Comparison of ENCODE assay signal across 11 cellular contexts in genomic region chr15:93071469-93071891, GRCh38. TPM values are rescaled to one million over a fixed set of nuclear protein-coding genes. Genes with fewer than 3 reads are reported as not detected.
DNase-seq lines count a peak whose midpoint lies in the region; ATAC-seq and TF ChIP-seq lines count a peak whose summit lies in the region.
"Had no signal": no experiment of that assay in that cellular context is flagged by ENCODE, and none has a peak within 500 bp of the region (broad histone marks: within the 10 kb centered on the region; RNA-seq: fewer than 3 reads in every experiment).

No MANE protein-coding gene starts in this region.

- CTCF ChIA-PET in BJ (lab: Yijun Ruan, JAX): interaction anchor here (1.1 kb wide), 1 partner anchor 16 kb away, joined by 3 read pairs; no protein-coding TSS in a partner anchor

- H3K4me1 ChIP-seq in ascending aorta: peaks cover 8 to 33% of the 10 kb centered on the region in 2 donors

- peaks cover 10% of the 10 kb centered on the region for H3K27me3 ChIP-seq in BJ (ENCODE audit: control insufficient read depth, insufficient read depth, low read length)
- H3K27me3 ChIP-seq in ascending aorta: no peaks in the 10 kb centered on the region

- ATAC-seq in HG03521 (IDR thresholded peaks at IDR 0.05; ENCODE audit: unreplicated experiment): no peak
- no peak for ATAC-seq in HG02642 (IDR thresholded peaks at IDR 0.05; ENCODE audit: poor library complexity, unreplicated experiment)

- H3K36me3 Mint-ChIP-seq in glutamatergic neuron (ENCODE audit: unreplicated experiment) (no peaks in the 10 kb centered on the region), progenitor cell of endocrine pancreas (ENCODE audit: insufficient read depth) (peaks cover 2% of the 10 kb centered on the region)
- H3K36me3 Mint-ChIP-seq: activated naive CD8-positive, alpha-beta T cell treated with anti-CD3 and anti-CD28 coated beads, Interleukin-2, amount 10 ng/mL, durations not matched to agents 7 days and 5 days had no signal

- POLR2A ChIA-PET in BJ (lab: Charles Lee): no interaction called here

- H3K27me3 Mint-ChIP-seq in glutamatergic neuron (ENCODE audit: unreplicated experiment) (peaks cover 7% of the 10 kb centered on the region), progenitor cell of endocrine pancreas (peaks cover 48% of the 10 kb centered on the region)

- H3K9me3 Mint-ChIP-seq in glutamatergic neuron (ENCODE audit: unreplicated experiment) (peaks cover 15% of the 10 kb centered on the region), progenitor cell of endocrine pancreas (ENCODE audit: low read depth) (no peaks in the 10 kb centered on the region)
- H3K9me3 Mint-ChIP-seq: activated naive CD8-positive, alpha-beta T cell treated with anti-CD3 and anti-CD28 coated beads, Interleukin-2, amount 10 ng/mL, durations not matched to agents 7 days and 5 days; stimulated activated naive CD8-positive, alpha-beta T cell treated with anti-CD3 and anti-CD28 coated beads, Interleukin-15, Interleukin-2, amounts not matched to agents 100 ng/mL and 50 ng/mL, for 24 hours had no signal

- H3K4me3 ChIP-seq in BJ (ENCODE audit: low read depth, low read length) (peak overlapping the region; percentile 66), ascending aorta (peak overlapping the region; percentile 81 to 91)

- no peak for TF ChIP-seq CTCF in BJ (IDR thresholded peaks at IDR 0.05; ENCODE audit: insufficient read depth, low read depth, low read length)
- TF ChIP-seq CTCF in ascending aorta (IDR thresholded peaks at IDR 0.05): no peak
- TF ChIP-seq CTCF in glutamatergic neuron (IDR thresholded peaks at IDR 0.05; ENCODE audit: partially characterized antibody, unreplicated experiment): no peak
- no peak for TF ChIP-seq CTCF in progenitor cell of endocrine pancreas (IDR thresholded peaks at IDR 0.05; ENCODE audit: unreplicated experiment)

- H3K9me3 ChIP-seq in ascending aorta: no peaks in the 10 kb centered on the region

- intact Hi-C loops in ascending aorta (cut with DNase I): loop anchor here (5.0 to 10.0 kb wide), 3 partner anchors 246 to 1217 kb away; partner anchors contain the start of gene SLCO3A1

- H3K36me3 ChIP-seq in BJ (ENCODE audit: control insufficient read depth, insufficient read depth, low read length): no peaks in the 10 kb centered on the region
- H3K36me3 ChIP-seq in ascending aorta: no peaks in the 10 kb centered on the region

- H3K27ac Mint-ChIP-seq in glutamatergic neuron (ENCODE audit: unreplicated experiment) (peak overlapping the region; percentile 69), progenitor cell of endocrine pancreas (peak overlapping the region; percentile 93)
- H3K27ac Mint-ChIP-seq: activated naive CD8-positive, alpha-beta T cell treated with anti-CD3 and anti-CD28 coated beads, Interleukin-2, amount 10 ng/mL, durations not matched to agents 7 days and 5 days; stimulated activated naive CD8-positive, alpha-beta T cell treated with anti-CD3 and anti-CD28 coated beads, Interleukin-15, Interleukin-2, amounts not matched to agents 100 ng/mL and 50 ng/mL, for 24 hours had no signal

- H3K4me3 Mint-ChIP-seq in glutamatergic neuron (ENCODE audit: unreplicated experiment) (peak overlapping the region; percentile 99), progenitor cell of endocrine pancreas (ENCODE audit: low read depth) (peak overlapping the region; percentile 98)

- H3K27ac ChIP-seq in ascending aorta: peak overlapping the region; percentile 84 to 86

- DNase-seq in BJ (ENCODE audit: low read depth): no peak
- no peak for DNase-seq in ascending aorta (ENCODE audit: low spot score in 2 of 2)
- DNase-seq in glutamatergic neuron: no peak
- no peak for DNase-seq in progenitor cell of endocrine pancreas (ENCODE audit: low spot score, unreplicated experiment)
- no peak for DNase-seq in AML-193 (lab: John Stamatoyannopoulos, UW)
- DNase-seq in NCI-H146 (lab: John Stamatoyannopoulos, UW): no peak
- DNase-seq: activated naive CD8-positive, alpha-beta T cell treated with anti-CD3 and anti-CD28 coated beads, Interleukin-2, amount 10 ng/mL, durations not matched to agents 7 days and 5 days; NCI-H345 had no signal

- H3K4me1 Mint-ChIP-seq in glutamatergic neuron (ENCODE audit: low read depth, unreplicated experiment) (peaks cover 43% of the 10 kb centered on the region), progenitor cell of endocrine pancreas (ENCODE audit: low read depth) (peaks cover 17% of the 10 kb centered on the region)

RNA-seq across cellular contexts. Expression of gene RGMA, which starts 17.5 kb away (rescaled TPM):
- polyA plus RNA-seq in BJ (2011; rRNA removed): 0.11 and 0.34 TPM in 2 replicates
- 0.09 and 0.36 TPM in 2 replicates for polyA minus RNA-seq in BJ (2011; rRNA and poly(A)+ RNA removed)
- 76.7 TPM for total RNA-seq in ascending aorta
- total RNA-seq in glutamatergic neuron (ENCODE audit: unreplicated experiment): 56.6 TPM
- total RNA-seq in progenitor cell of endocrine pancreas: 11.4 and 11.8 TPM in 2 replicates
